Comparison of ENCODE assay signal across 22 cellular contexts in genomic region chr10:132271458-132272011, GRCh38. TPM values are rescaled to one million over a fixed set of nuclear protein-coding genes. Genes with fewer than 3 reads are reported as not detected.
A peak's percentile ranks its signal among the peaks of the same experiment; 100 is the strongest.
DNase-seq lines count a peak whose midpoint lies in the region; ATAC-seq, FAIRE-seq and TF ChIP-seq lines count a peak whose summit lies in the region.
"Had no signal": no experiment of that assay in that cellular context is flagged by ENCODE, and none has a peak within 500 bp of the region (broad histone marks: within the 10 kb centered on the region; RNA-seq: fewer than 3 reads in every experiment).

No MANE protein-coding gene starts in this region.

- H3K4ac ChIP-seq in mesenchymal stem cell (ENCODE audit: low read depth in 1 of 2, low read length in 2 of 2) = no peak overlapping the region

- H2BK5ac ChIP-seq in mesenchymal stem cell (ENCODE audit: low read depth, low read length, poor library complexity, severe bottlenecking) = no peak overlapping the region

- H4K8ac ChIP-seq in mesenchymal stem cell (ENCODE audit: low read length) = no peak overlapping the region

- ATAC-seq in right lobe of liver (no peak), HepG2 (no peak), GM18909 (IDR thresholded peaks at IDR 0.05; ENCODE audit: poor library complexity, unreplicated experiment) (no peak)
- ATAC-seq: PC-3 had no signal

- no peaks in the 10 kb centered on the region for H3K36me3 ChIP-seq in right lobe of liver
- no peaks in the 10 kb centered on the region for H3K36me3 ChIP-seq in HepG2 (replicated peaks in 1 of 2; ENCODE audit: control insufficient read depth in 1 of 2, insufficient read depth in 2 of 2, low read length in 2 of 2)
- peaks cover 0 to 12% of the 10 kb centered on the region in 2 experiments for H3K36me3 ChIP-seq in mesenchymal stem cell (ENCODE audit: control insufficient read depth in 1 of 2, insufficient read depth in 2 of 2, low read depth in 1 of 2, low read length in 2 of 2)
- no peaks in the 10 kb centered on the region for H3K36me3 ChIP-seq in rectal smooth muscle tissue (ENCODE audit: control insufficient read depth, insufficient read depth, low read length)

- no peaks in the 10 kb centered on the region for H3K27me3 ChIP-seq in right lobe of liver
- no peaks in the 10 kb centered on the region; a peak in 1 of 5 replicates for H3K27me3 ChIP-seq in HepG2 (ENCODE audit: control insufficient read depth in 1 of 2, insufficient read depth in 2 of 2, low read length in 2 of 2)
- H3K27me3 ChIP-seq in mesenchymal stem cell (ENCODE audit: control insufficient read depth in 1 of 2, insufficient read depth in 1 of 2, low read length in 2 of 2) = peaks cover 5 to 13% of the 10 kb centered on the region in 2 experiments
- H3K27me3 ChIP-seq in rectal smooth muscle tissue (ENCODE audit: control insufficient read depth, insufficient read depth, low read length) = no peaks in the 10 kb centered on the region

- TF ChIP-seq CTCF in right lobe of liver (IDR thresholded peaks at IDR 0.05) (no peak), HepG2 (CRISPR knock-in tag; IDR thresholded peaks at IDR 0.05) (no peak), RWPE1 (conservative IDR thresholded peaks at IDR 0.05; ENCODE audit: low read depth) (no peak)

- BruUV-seq in HepG2 (replicated peaks; lab: Mats Ljungman, UMichigan) = no TSS peak

- POLR2A ChIA-PET in HepG2 (lab: Yijun Ruan, JAX) = no interaction called here
- POLR2A ChIA-PET in RWPE1 (lab: Yijun Ruan, JAX; ENCODE audit: low non-redundant PET) = no interaction called here

- H4K20me1 ChIP-seq in HepG2 (ENCODE audit: insufficient read depth, low read length) = no peaks in the 10 kb centered on the region; the same call in 1 of the 2 replicates

- CTCF ChIA-PET in HepG2 (lab: Yijun Ruan, JAX; ENCODE audit: low intra/inter-chr PET ratio, low total read pairs) = no interaction called here
- CTCF ChIA-PET in RWPE1 (lab: Yijun Ruan, JAX) = interaction anchor here (0.7 kb wide), 1 partner anchor 84 kb away, joined by 4 read pairs; no protein-coding TSS in a partner anchor

- H3K23ac ChIP-seq in mesenchymal stem cell (ENCODE audit: low read length in 2 of 2) = no peak overlapping the region

- H3K14ac ChIP-seq in mesenchymal stem cell (ENCODE audit: low read length in 2 of 2) = no peak overlapping the region

- H3K4me1 ChIP-seq in right lobe of liver (no peaks in the 10 kb centered on the region), HepG2 (ENCODE audit: insufficient read depth, low read length) (0 out of 2 replicates have a peak, but pooled peaks cover under 1% of the 10 kb centered on the region), mesenchymal stem cell (ENCODE audit: control insufficient read depth, insufficient read depth, low read depth, low read length) (peaks cover 6% of the 10 kb centered on the region), rectal smooth muscle tissue (ENCODE audit: control insufficient read depth, insufficient read depth, low read length) (peaks cover 12% of the 10 kb centered on the region)

- H3K9me3 ChIP-seq in right lobe of liver (no peaks in the 10 kb centered on the region), HepG2 (ENCODE audit: low read length) (no peaks in the 10 kb centered on the region), mesenchymal stem cell (ENCODE audit: control insufficient read depth, low read length) (no peaks in the 10 kb centered on the region)

- no peak for TF ChIP-seq RAD21 in HepG2 (CRISPR knock-in tag; IDR thresholded peaks at IDR 0.05)

- H3K79me2 ChIP-seq in HepG2 (ENCODE audit: insufficient read depth, low read length) = no peaks in the 10 kb centered on the region

- no peak overlapping the region for H3K27ac ChIP-seq in right lobe of liver
- H3K27ac ChIP-seq in HepG2 (ENCODE audit: extremely low read length, insufficient read depth, low read length) = no peak overlapping the region
- H3K27ac ChIP-seq in mesenchymal stem cell (ENCODE audit: low read length, poor library complexity, severe bottlenecking) = no peak overlapping the region
- peak overlapping the region; percentile 59 for H3K27ac ChIP-seq in rectal smooth muscle tissue (ENCODE audit: low read depth, low read length)
- no peak overlapping the region for H3K27ac ChIP-seq in RWPE1
- H3K27ac ChIP-seq: KMS-11 had no signal

- H2BK12ac ChIP-seq in mesenchymal stem cell (ENCODE audit: low read length in 2 of 2) = no peak overlapping the region

- TF ChIP-seq POLR2A in right lobe of liver (IDR thresholded peaks at IDR 0.05) (no peak), HepG2 (IDR thresholded peaks at IDR 0.05; ENCODE audit: insufficient read depth in 1 of 2, low read depth in 2 of 2, low read length in 2 of 2) (no peak)

- in situ Hi-C loops in HepG2 (cut with HindIII; ENCODE audit: extremely low pct_ligation_motif_present, low pct_unique_long_range_greater_than_20kb) = no loop called here

- H3K4me3 ChIP-seq in right lobe of liver = no peak overlapping the region
- H3K4me3 ChIP-seq in HepG2 (replicated peaks in 1 of 3; ENCODE audit: insufficient read depth in 1 of 3, low read depth in 2 of 3, low read length in 3 of 3) = no peak overlapping the region
- H3K4me3 ChIP-seq in mesenchymal stem cell (ENCODE audit: insufficient read depth in 1 of 2, low read depth in 1 of 2, low read length in 2 of 2) = no peak overlapping the region
- H3K4me3 ChIP-seq in rectal smooth muscle tissue (ENCODE audit: low read length) = peak overlapping the region; percentile 27

- H3K79me1 ChIP-seq in mesenchymal stem cell (replicated peaks; ENCODE audit: low read length, poor library complexity, severe bottlenecking) = peaks cover 1% of the 10 kb centered on the region

- no peak overlapping the region for H4K91ac ChIP-seq in mesenchymal stem cell (ENCODE audit: low read length)

- DNase-seq in right lobe of liver = peak in 2 of 3 donors; percentile 8 to 47
- no peak for DNase-seq in HepG2 (ENCODE audit: low spot score)
- no peak for DNase-seq in mesenchymal stem cell
- no peak for DNase-seq in RWPE1 (ENCODE audit: low spot score)
- DNase-seq in stimulated activated CD4-positive, alpha-beta T cell treated with anti-CD3 and anti-CD28 coated beads, Interleukin-1b, Interleukin-23, amount 100 ng/mL, for 48 hours = no peak
- DNase-seq: CD4-positive, alpha-beta memory T cell; COR-L47; DMS53; GOT3; HCEC 1CT; MM.1S; NCI-H2029; NCI-H446 treated with DMSO at 0.1 percent for 48 hours; NCI-H526; NCI-H82; NK-92 treated with Interleukin-12 subunit alpha and Interleukin-12 subunit beta, amount 100 ng/mL, for 24 hours; PC-3; SHP77 had no signal

- no peak overlapping the region for H3K18ac ChIP-seq in mesenchymal stem cell (ENCODE audit: low read depth in 1 of 2, low read length in 2 of 2)

- H2AFZ ChIP-seq in HepG2 (ENCODE audit: low read length) = no peak overlapping the region
- no peak overlapping the region for H2AFZ ChIP-seq in mesenchymal stem cell (ENCODE audit: low read depth, low read length)

- TF ChIP-seq EP300 in HepG2 (IDR thresholded peaks at IDR 0.05; ENCODE audit: low read depth in 2 of 2, low read length in 2 of 2) (no peak), HepG2 (CRISPR knock-in tag; IDR thresholded peaks at IDR 0.05; ENCODE audit: borderline replicate concordance) (no peak)

- no peak overlapping the region for H2BK15ac ChIP-seq in mesenchymal stem cell (ENCODE audit: low read depth, poor library complexity, severe bottlenecking)

- no peak overlapping the region for H3K4me2 ChIP-seq in HepG2 (ENCODE audit: low read depth, low read length)
- H3K4me2 ChIP-seq in mesenchymal stem cell (ENCODE audit: low read length, poor library complexity, severe bottlenecking) = no peak overlapping the region
- H3K4me2 ChIP-seq: KMS-11 had no signal

- no peak overlapping the region for H2AK5ac ChIP-seq in mesenchymal stem cell (ENCODE audit: low read length, severe bottlenecking)

- no peak overlapping the region for H2BK120ac ChIP-seq in mesenchymal stem cell (ENCODE audit: low read depth, low read length)

- 20% methylated on average over 1 of the region's 19 CpGs for WGBS in right lobe of liver (ENCODE audit: insufficient coverage, low coverage, low lambda C conversion rate, missing lambda C conversion rate)
- 91% methylated on average over 7 of the region's 19 CpGs for WGBS in HepG2 (ENCODE audit: low lambda C conversion rate)
- 90% methylated on average over 18 of the region's 19 CpGs for WGBS in mesenchymal stem cell

- H3K9ac ChIP-seq in HepG2 (ENCODE audit: insufficient read depth, low read depth, low read length) (no peak overlapping the region), mesenchymal stem cell (ENCODE audit: low read length) (peak overlapping the region; percentile 63), rectal smooth muscle tissue (ENCODE audit: low read length) (no peak overlapping the region)
- H3K9ac ChIP-seq: KMS-11 had no signal

- intact Hi-C loops in right lobe of liver (cut with DNase I) = no loop called here
- intact Hi-C loops in HepG2 (cut with micrococcal nuclease; ENCODE audit: unreplicated experiment) = no loop called here

- no peak for FAIRE-seq in HepG2 (lab: Jason Lieb, UNC)
- FAIRE-seq: GM18507 had no signal

TF ChIP-seq in HepG2, 621 proteins besides CTCF, POLR2A, EP300 and RAD21 (continues in another document):
- no peak for TF ChIP-seq SMAD1 (CRISPR knock-in tag; IDR thresholded peaks at IDR 0.05; ENCODE audit: borderline replicate concordance, low read depth)

RNA-seq across cellular contexts. Expression of gene STK32C, which starts 36.2 kb away (rescaled TPM):
- 1 to 10 TPM; 1.6 to 3.5 (median 2.1) TPM for total RNA-seq in right lobe of liver
- 18.9 and 19.4 TPM in 2 replicates for total RNA-seq in HepG2 (2016; rRNA removed; fragmentation: Illumina TruSeq; extraction: Trizol)
- 6.4 and 9.0 TPM in 2 replicates for total RNA-seq in HepG2 (2016; cell fraction: cytosol; rRNA removed; fragmentation: Illumina TruSeq; extraction: Trizol; ENCODE audit: low read depth)
- 18.5 and 19.3 TPM in 2 replicates for total RNA-seq in HepG2 (2016; cell fraction: insoluble cytoplasmic fraction; rRNA removed; fragmentation: Illumina TruSeq; extraction: Trizol)
- total RNA-seq in HepG2 (2016; cell fraction: membrane; rRNA removed; fragmentation: Illumina TruSeq; extraction: Trizol) = 13.9 and 14.9 TPM in 2 replicates
- 8.4 and 10.8 TPM in 2 replicates for total RNA-seq in HepG2 (2016; cell fraction: nucleus; rRNA removed; fragmentation: Illumina TruSeq; extraction: Trizol)
- polyA plus RNA-seq in HepG2 (2011; rRNA removed) = 9.9 and 10.9 TPM in 2 replicates
- 7.4 and 11.6 TPM in 2 replicates for polyA plus RNA-seq in HepG2 (2011; cell fraction: cytosol; rRNA removed)
- polyA plus RNA-seq in HepG2 (2011; cell fraction: nucleus; rRNA removed) = 13.7 and 17.7 TPM in 2 replicates
- polyA plus RNA-seq in HepG2 (2012) = 12.0 and 12.5 TPM in 2 replicates
- polyA plus RNA-seq in HepG2 (2016; cell fraction: cytosol; fragmentation: Illumina TruSeq; extraction: Trizol; ENCODE audit: low read depth) = 9.3 and 10.8 TPM in 2 replicates
- 19.9 and 20.6 TPM in 2 replicates for polyA plus RNA-seq in HepG2 (2016; cell fraction: insoluble cytoplasmic fraction; fragmentation: Illumina TruSeq; extraction: Trizol; ENCODE audit: low read depth)
- 11.2 and 12.1 TPM in 2 replicates for polyA plus RNA-seq in HepG2 (2016; cell fraction: membrane; fragmentation: Illumina TruSeq; extraction: Trizol; ENCODE audit: low read depth)
- 19.7 and 20.0 TPM in 2 replicates for polyA plus RNA-seq in HepG2 (2016; cell fraction: nucleus; fragmentation: Illumina TruSeq; extraction: Trizol; ENCODE audit: insufficient read depth, low read depth)
- 10.2 and 30.6 TPM in 2 replicates for polyA minus RNA-seq in HepG2 (2011; rRNA and poly(A)+ RNA removed; ENCODE audit: low replicate concordance)
- 4.4 and 5.4 TPM in 2 replicates for polyA minus RNA-seq in HepG2 (2011; cell fraction: cytosol; rRNA and poly(A)+ RNA removed)
- polyA minus RNA-seq in HepG2 (2011; cell fraction: nucleus; rRNA and poly(A)+ RNA removed) = 6.1 and 7.1 TPM in 2 replicates
- 6.6 TPM for polyA plus RNA-seq in mesenchymal stem cell (2013, experiment 1 of 2)
- 7.0 TPM for polyA plus RNA-seq in mesenchymal stem cell (2013, experiment 2 of 2)

Comparison
In these comparisons a context has a peak if more than half of its experiments do, and no peak if none do; other contexts are left out.
1. DNase-seq: peak in right lobe of liver (2 of 3); none in HepG2 (single experiment), mesenchymal stem cell (single experiment), RWPE1 (single experiment) and stimulated activated CD4-positive, alpha-beta T cell treated with anti-CD3 and anti-CD28 coated beads, Interleukin-1b, Interleukin-23, amount 100 ng/mL, for 48 hours (single experiment).